ENCODE assay signal across 27 cellular contexts in the genomic region with DNA sequence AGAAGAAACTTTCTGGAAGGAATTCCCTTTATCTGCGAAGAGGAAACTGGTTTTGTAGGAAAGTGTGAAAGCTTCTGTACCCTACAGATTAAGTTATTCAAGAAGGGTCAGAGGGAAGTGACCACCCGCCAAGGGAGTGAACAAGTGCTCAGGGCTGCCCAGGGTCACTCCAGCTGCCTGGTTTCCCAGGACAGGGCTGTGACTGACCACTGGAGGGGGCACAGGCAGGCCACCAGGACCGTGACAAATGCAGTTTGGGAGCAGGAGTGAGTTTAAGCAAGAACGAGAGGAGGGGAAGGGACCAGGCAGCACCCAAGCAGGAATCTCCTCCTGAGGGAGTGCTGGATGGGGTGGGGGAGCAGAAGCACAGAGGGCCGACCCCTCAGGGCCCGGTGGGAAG. TPM values are rescaled to one million over a fixed set of nuclear protein-coding genes. Genes with fewer than 3 reads are reported as not detected.
"Had no signal": no experiment of that assay in that cellular context is flagged by ENCODE, and none has a peak within 500 bp of the region (broad histone marks: within the 10 kb centered on the region; RNA-seq: fewer than 3 reads in every experiment).

No MANE protein-coding gene starts in this region.

- FAIRE-seq: bronchial epithelial cell had no signal

- H3K27me3 ChIP-seq: right atrium auricular region, transverse colon, vagina had no signal

- H3K4me3 Mint-ChIP-seq: activated naive CD8-positive, alpha-beta T cell treated with anti-CD3 and anti-CD28 coated beads for 36 hours had no signal

- H3K36me3 Mint-ChIP-seq: activated naive CD8-positive, alpha-beta T cell treated with anti-CD3 and anti-CD28 coated beads for 36 hours had no signal

- DNase-seq: activated CD4-positive, alpha-beta T cell treated with anti-CD3 and anti-CD28 coated beads for 4 hours; activated CD4-positive, alpha-beta T cell treated with anti-CD3 and anti-CD28 coated beads, Interleukin-2, amount 50 U/mL, for 48 hours; activated CD4-positive, CD25-positive, alpha-beta regulatory T cell; activated naive CD4-positive, alpha-beta T cell treated with Interleukin-2 at 50 U/mL for 16 hours; activated naive CD8-positive, alpha-beta T cell treated with anti-CD3 and anti-CD28 coated beads for 36 hours; activated T-cell treated with anti-CD3 and anti-CD28 coated beads, Interleukin-2, amount 50 U/mL, for 48 hours; cortex of kidney; erythroblast; foreskin fibroblast; kidney glomerular epithelial cell; left lung; midbrain; stimulated activated CD4-positive, alpha-beta T cell treated with anti-CD3 and anti-CD28 coated beads, Interleukin-4, amount 100 ng/mL, for 4 hours; stomach; T-helper 1 cell; transverse colon had no signal

- H3K4me3 ChIP-seq: left lung, prostate gland, right atrium auricular region, stomach, transverse colon, vagina had no signal

- H3K27ac Mint-ChIP-seq: activated naive CD8-positive, alpha-beta T cell treated with anti-CD3 and anti-CD28 coated beads for 36 hours had no signal

- H3K36me3 ChIP-seq: left lung, prostate gland, right atrium auricular region, stomach, transverse colon, vagina had no signal

- H3K27ac ChIP-seq: left lung, prostate gland, right atrium auricular region, stomach, transverse colon, vagina had no signal

- ATAC-seq: left lung had no signal

- H3K4me1 ChIP-seq: left lung, prostate gland, right atrium auricular region, transverse colon, vagina had no signal

- H3K9me3 Mint-ChIP-seq: activated naive CD8-positive, alpha-beta T cell treated with anti-CD3 and anti-CD28 coated beads for 36 hours had no signal

- H3K9me3 ChIP-seq: prostate gland, right atrium auricular region, stomach, transverse colon, vagina had no signal

RNA-seq across cellular contexts. Expression of a gene that starts 34.5 kb away (rescaled TPM):
- total RNA-seq: activated CD8-positive, alpha-beta memory T cell treated with anti-CD3 and anti-CD28 coated beads for 36 hours; activated naive CD8-positive, alpha-beta T cell treated with anti-CD3 and anti-CD28 coated beads for 36 hours; bronchial epithelial cell; glomerular endothelial cell; lung microvascular endothelial cell; osteocyte; right atrium auricular region; temporal lobe; vagina had no signal
- polyA plus RNA-seq: fibroblast of lung, neural cell had no signal
